ENCODE assay signal across 2 cellular contexts in the genomic region with DNA sequence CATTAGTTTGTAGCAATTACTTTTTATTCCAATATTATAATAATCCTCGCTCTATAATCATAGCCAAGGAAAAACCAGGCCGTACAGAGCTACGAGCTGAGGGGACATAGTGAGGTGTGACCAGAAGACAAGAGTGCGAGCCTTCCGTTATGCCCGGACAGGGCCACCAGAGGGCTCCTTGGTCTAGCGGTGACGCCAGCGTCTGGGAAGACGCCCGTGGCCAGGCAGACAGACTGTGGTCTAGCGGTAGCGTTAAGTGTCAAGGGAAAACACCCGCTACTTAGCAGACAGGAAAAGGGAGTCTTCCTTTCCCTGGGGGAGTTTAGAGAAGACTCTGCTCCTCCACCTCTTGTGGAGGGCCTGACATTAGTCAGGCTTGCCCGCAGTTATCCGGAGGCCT.
A peak's percentile ranks its signal among the peaks of the same experiment; 100 is the strongest.
TF ChIP-seq lines count a peak whose summit lies in the region.

No MANE protein-coding gene starts in this region.

TF ChIP-seq in H1, 55 proteins besides CTCF, POLR2A, EP300 and RAD21:
- TF ChIP-seq CREB1 (IDR thresholded peaks at IDR 0.05) = 0 out of 2 replicates have a peak, but pooled peaks have one; percentile 9

TF ChIP-seq in HepG2, 621 proteins besides CTCF, POLR2A, EP300 and RAD21:
- 0 out of 2 replicates have a peak, but pooled peaks have one; percentile 5 for TF ChIP-seq STAG1 (CRISPR knock-in tag; IDR thresholded peaks at IDR 0.05)
- TF ChIP-seq, protein P1, sequence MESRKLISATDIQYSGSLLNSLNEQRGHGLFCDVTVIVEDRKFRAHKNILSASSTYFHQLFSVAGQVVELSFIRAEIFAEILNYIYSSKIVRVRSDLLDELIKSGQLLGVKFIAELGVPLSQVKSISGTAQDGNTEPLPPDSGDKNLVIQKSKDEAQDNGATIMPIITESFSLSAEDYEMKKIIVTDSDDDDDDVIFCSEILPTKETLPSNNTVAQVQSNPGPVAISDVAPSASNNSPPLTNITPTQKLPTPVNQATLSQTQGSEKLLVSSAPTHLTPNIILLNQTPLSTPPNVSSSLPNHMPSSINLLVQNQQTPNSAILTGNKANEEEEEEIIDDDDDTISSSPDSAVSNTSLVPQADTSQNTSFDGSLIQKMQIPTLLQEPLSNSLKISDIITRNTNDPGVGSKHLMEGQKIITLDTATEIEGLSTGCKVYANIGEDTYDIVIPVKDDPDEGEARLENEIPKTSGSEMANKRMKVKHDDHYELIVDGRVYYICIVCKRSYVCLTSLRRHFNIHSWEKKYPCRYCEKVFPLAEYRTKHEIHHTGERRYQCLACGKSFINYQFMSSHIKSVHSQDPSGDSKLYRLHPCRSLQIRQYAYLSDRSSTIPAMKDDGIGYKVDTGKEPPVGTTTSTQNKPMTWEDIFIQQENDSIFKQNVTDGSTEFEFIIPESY (CRISPR knock-in tag; IDR thresholded peaks at IDR 0.05) = peak; percentile 58; the same call in 1 of the 2 replicates
